13 cellular contexts compared by ENCODE assay signal in the genomic region with DNA sequence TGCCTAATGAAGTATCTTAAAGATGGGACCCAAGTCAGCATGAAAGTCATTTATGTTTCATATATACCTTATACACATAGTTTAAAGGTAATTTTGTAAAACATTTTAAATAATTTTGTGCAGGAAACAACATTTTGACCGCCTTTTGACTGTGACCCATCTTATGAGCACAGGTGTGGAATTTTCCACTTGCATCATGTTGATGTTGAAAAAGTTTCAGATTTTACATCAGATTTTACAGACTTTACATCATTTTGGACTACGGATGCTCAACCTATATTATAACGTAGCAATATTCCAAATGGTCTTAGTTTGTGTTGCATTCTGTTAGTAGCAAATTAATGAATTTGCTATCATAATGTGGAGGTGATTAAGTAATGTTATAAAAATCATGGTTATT. TPM values are rescaled to one million over a fixed set of nuclear protein-coding genes. Genes with fewer than 3 reads are reported as not detected.
DNase-seq lines count a peak whose midpoint lies in the region; ATAC-seq and TF ChIP-seq lines count a peak whose summit lies in the region.
"Had no signal": no experiment of that assay in that cellular context is flagged by ENCODE, and none has a peak within 500 bp of the region (broad histone marks: within the 10 kb centered on the region; RNA-seq: fewer than 3 reads in every experiment).

No MANE protein-coding gene starts in this region.

- H3K27ac Mint-ChIP-seq in activated CD4-positive, alpha-beta T cell treated with anti-CD3 and anti-CD28 coated beads for 36 hours = peak overlapping the region; percentile 83
- no peak overlapping the region for H3K27ac Mint-ChIP-seq in activated CD4-positive, alpha-beta T cell treated with anti-CD3 and anti-CD28 coated beads, Interleukin-2, amount 10 ng/mL, durations not matched to agents 7 days and 5 days
- peak overlapping the region; percentile 83 for H3K27ac Mint-ChIP-seq in activated naive CD4-positive, alpha-beta T cell treated with anti-CD3 and anti-CD28 coated beads for 36 hours
- H3K27ac Mint-ChIP-seq in activated naive CD4-positive, alpha-beta T cell treated with anti-CD3 and anti-CD28 coated beads, Interleukin-2, amount 10 ng/mL, durations not matched to agents 7 days and 5 days = no peak overlapping the region
- peak overlapping the region; percentile 33 for H3K27ac Mint-ChIP-seq in activated T-helper 2 cell treated with anti-CD3 and anti-CD28 coated beads, Interferon-gamma antibody, Interleukin-2, Interleukin-4, amounts not matched to agents 10 μg/mL and 5 μg/mL and 100 μg/mL, durations not matched to agents 14 hours and 24 hours and 36 hours
- H3K27ac Mint-ChIP-seq in osteocyte (ENCODE audit: unreplicated experiment) = peak overlapping the region; percentile 29
- H3K27ac Mint-ChIP-seq in activated T-helper 17 cell treated with anti-CD3 and anti-CD28 coated beads, Interleukin-2, amount 50 U/mL, for 72 hours = no peak overlapping the region
- H3K27ac Mint-ChIP-seq: HFFc6 had no signal

- peaks cover 33% of the 10 kb centered on the region for H3K4me1 Mint-ChIP-seq in activated CD4-positive, alpha-beta T cell treated with anti-CD3 and anti-CD28 coated beads for 36 hours
- H3K4me1 Mint-ChIP-seq in activated CD4-positive, alpha-beta T cell treated with anti-CD3 and anti-CD28 coated beads, Interleukin-2, amount 10 ng/mL, durations not matched to agents 7 days and 5 days = peaks cover 26% of the 10 kb centered on the region
- H3K4me1 Mint-ChIP-seq in activated naive CD4-positive, alpha-beta T cell treated with anti-CD3 and anti-CD28 coated beads for 36 hours (ENCODE audit: low read depth) = peaks cover 37% of the 10 kb centered on the region
- H3K4me1 Mint-ChIP-seq in activated naive CD4-positive, alpha-beta T cell treated with anti-CD3 and anti-CD28 coated beads, Interleukin-2, amount 10 ng/mL, durations not matched to agents 7 days and 5 days = peaks cover 21% of the 10 kb centered on the region
- peaks cover 42% of the 10 kb centered on the region for H3K4me1 Mint-ChIP-seq in activated T-helper 2 cell treated with anti-CD3 and anti-CD28 coated beads, Interferon-gamma antibody, Interleukin-2, Interleukin-4, amounts not matched to agents 10 μg/mL and 5 μg/mL and 100 μg/mL, durations not matched to agents 14 hours and 24 hours and 36 hours (ENCODE audit: low read depth)
- H3K4me1 Mint-ChIP-seq in osteocyte (ENCODE audit: unreplicated experiment) = peaks cover 31% of the 10 kb centered on the region
- H3K4me1 Mint-ChIP-seq in activated T-helper 17 cell treated with anti-CD3 and anti-CD28 coated beads, Interleukin-2, amount 50 U/mL, for 72 hours = peaks cover 18% of the 10 kb centered on the region

- H3K27me3 Mint-ChIP-seq in activated CD4-positive, alpha-beta T cell treated with anti-CD3 and anti-CD28 coated beads for 36 hours = no peaks in the 10 kb centered on the region
- no peaks in the 10 kb centered on the region for H3K27me3 Mint-ChIP-seq in activated CD4-positive, alpha-beta T cell treated with anti-CD3 and anti-CD28 coated beads, Interleukin-2, amount 10 ng/mL, durations not matched to agents 7 days and 5 days
- H3K27me3 Mint-ChIP-seq in activated naive CD4-positive, alpha-beta T cell treated with anti-CD3 and anti-CD28 coated beads for 36 hours (ENCODE audit: low read depth) = no peaks in the 10 kb centered on the region
- H3K27me3 Mint-ChIP-seq in activated naive CD4-positive, alpha-beta T cell treated with anti-CD3 and anti-CD28 coated beads, Interleukin-2, amount 10 ng/mL, durations not matched to agents 7 days and 5 days = no peaks in the 10 kb centered on the region
- no peaks in the 10 kb centered on the region for H3K27me3 Mint-ChIP-seq in activated T-helper 2 cell treated with anti-CD3 and anti-CD28 coated beads, Interferon-gamma antibody, Interleukin-2, Interleukin-4, amounts not matched to agents 10 μg/mL and 5 μg/mL and 100 μg/mL, durations not matched to agents 14 hours and 24 hours and 36 hours (ENCODE audit: low read depth)
- H3K27me3 Mint-ChIP-seq in osteocyte (ENCODE audit: unreplicated experiment) = no peaks in the 10 kb centered on the region
- H3K27me3 Mint-ChIP-seq in activated T-helper 17 cell treated with anti-CD3 and anti-CD28 coated beads, Interleukin-2, amount 50 U/mL, for 72 hours = no peaks in the 10 kb centered on the region

- TF ChIP-seq CTCF in osteocyte (IDR thresholded peaks at IDR 0.05) = no peak

- intact Hi-C loops in activated CD4-positive, alpha-beta T cell treated with anti-CD3 and anti-CD28 coated beads for 36 hours (cut with DNase I, micrococcal nuclease) = no loop called here
- intact Hi-C loops in activated naive CD4-positive, alpha-beta T cell treated with anti-CD3 and anti-CD28 coated beads for 36 hours (cut with micrococcal nuclease) = no loop called here
- intact Hi-C loops in activated T-helper 2 cell treated with anti-CD3 and anti-CD28 coated beads, Interferon-gamma antibody, Interleukin-2, Interleukin-4, amounts not matched to agents 10 μg/mL and 5 μg/mL and 100 μg/mL, durations not matched to agents 14 hours and 24 hours and 36 hours (cut with micrococcal nuclease) = no loop called here

- H3K4me3 Mint-ChIP-seq in activated CD4-positive, alpha-beta T cell treated with anti-CD3 and anti-CD28 coated beads for 36 hours = no peak overlapping the region
- no peak overlapping the region for H3K4me3 Mint-ChIP-seq in activated CD4-positive, alpha-beta T cell treated with anti-CD3 and anti-CD28 coated beads, Interleukin-2, amount 10 ng/mL, durations not matched to agents 7 days and 5 days
- no peak overlapping the region for H3K4me3 Mint-ChIP-seq in activated naive CD4-positive, alpha-beta T cell treated with anti-CD3 and anti-CD28 coated beads for 36 hours
- H3K4me3 Mint-ChIP-seq in activated naive CD4-positive, alpha-beta T cell treated with anti-CD3 and anti-CD28 coated beads, Interleukin-2, amount 10 ng/mL, durations not matched to agents 7 days and 5 days = no peak overlapping the region
- H3K4me3 Mint-ChIP-seq in activated T-helper 2 cell treated with anti-CD3 and anti-CD28 coated beads, Interferon-gamma antibody, Interleukin-2, Interleukin-4, amounts not matched to agents 10 μg/mL and 5 μg/mL and 100 μg/mL, durations not matched to agents 14 hours and 24 hours and 36 hours (ENCODE audit: low read depth) = no peak overlapping the region
- no peak overlapping the region for H3K4me3 Mint-ChIP-seq in osteocyte (ENCODE audit: unreplicated experiment)
- H3K4me3 Mint-ChIP-seq in activated T-helper 17 cell treated with anti-CD3 and anti-CD28 coated beads, Interleukin-2, amount 50 U/mL, for 72 hours = no peak overlapping the region
- H3K4me3 Mint-ChIP-seq: HFFc6 had no signal

- H3K36me3 Mint-ChIP-seq in activated CD4-positive, alpha-beta T cell treated with anti-CD3 and anti-CD28 coated beads for 36 hours (ENCODE audit: low read depth) = peaks cover 53% of the 10 kb centered on the region
- peaks cover 46% of the 10 kb centered on the region for H3K36me3 Mint-ChIP-seq in activated CD4-positive, alpha-beta T cell treated with anti-CD3 and anti-CD28 coated beads, Interleukin-2, amount 10 ng/mL, durations not matched to agents 7 days and 5 days (ENCODE audit: low read depth)
- peaks cover 34% of the 10 kb centered on the region for H3K36me3 Mint-ChIP-seq in activated naive CD4-positive, alpha-beta T cell treated with anti-CD3 and anti-CD28 coated beads for 36 hours (ENCODE audit: low read depth)
- H3K36me3 Mint-ChIP-seq in activated naive CD4-positive, alpha-beta T cell treated with anti-CD3 and anti-CD28 coated beads, Interleukin-2, amount 10 ng/mL, durations not matched to agents 7 days and 5 days = peaks cover 47% of the 10 kb centered on the region
- peaks cover 80% of the 10 kb centered on the region for H3K36me3 Mint-ChIP-seq in activated T-helper 2 cell treated with anti-CD3 and anti-CD28 coated beads, Interferon-gamma antibody, Interleukin-2, Interleukin-4, amounts not matched to agents 10 μg/mL and 5 μg/mL and 100 μg/mL, durations not matched to agents 14 hours and 24 hours and 36 hours (ENCODE audit: low read depth)
- peaks cover 14% of the 10 kb centered on the region for H3K36me3 Mint-ChIP-seq in osteocyte (ENCODE audit: unreplicated experiment)
- H3K36me3 Mint-ChIP-seq in activated T-helper 17 cell treated with anti-CD3 and anti-CD28 coated beads, Interleukin-2, amount 50 U/mL, for 72 hours (ENCODE audit: low read depth) = peaks cover 99% of the 10 kb centered on the region

- no peaks in the 10 kb centered on the region for H3K9me3 Mint-ChIP-seq in activated CD4-positive, alpha-beta T cell treated with anti-CD3 and anti-CD28 coated beads for 36 hours (ENCODE audit: low read depth)
- no peaks in the 10 kb centered on the region for H3K9me3 Mint-ChIP-seq in activated CD4-positive, alpha-beta T cell treated with anti-CD3 and anti-CD28 coated beads, Interleukin-2, amount 10 ng/mL, durations not matched to agents 7 days and 5 days
- no peaks in the 10 kb centered on the region for H3K9me3 Mint-ChIP-seq in activated naive CD4-positive, alpha-beta T cell treated with anti-CD3 and anti-CD28 coated beads for 36 hours
- no peaks in the 10 kb centered on the region for H3K9me3 Mint-ChIP-seq in activated naive CD4-positive, alpha-beta T cell treated with anti-CD3 and anti-CD28 coated beads, Interleukin-2, amount 10 ng/mL, durations not matched to agents 7 days and 5 days
- H3K9me3 Mint-ChIP-seq in activated T-helper 2 cell treated with anti-CD3 and anti-CD28 coated beads, Interferon-gamma antibody, Interleukin-2, Interleukin-4, amounts not matched to agents 10 μg/mL and 5 μg/mL and 100 μg/mL, durations not matched to agents 14 hours and 24 hours and 36 hours = no peaks in the 10 kb centered on the region
- no peaks in the 10 kb centered on the region for H3K9me3 Mint-ChIP-seq in osteocyte (ENCODE audit: unreplicated experiment)
- no peaks in the 10 kb centered on the region for H3K9me3 Mint-ChIP-seq in activated T-helper 17 cell treated with anti-CD3 and anti-CD28 coated beads, Interleukin-2, amount 50 U/mL, for 72 hours
- H3K9me3 Mint-ChIP-seq: HFFc6 had no signal

- POLR2A ChIA-PET in activated CD4-positive, alpha-beta T cell treated with anti-CD3 and anti-CD28 coated beads for 36 hours (lab: Charles Lee) = no interaction called here
- POLR2A ChIA-PET in activated CD4-positive, alpha-beta T cell treated with anti-CD3 and anti-CD28 coated beads, Interleukin-2, amount 10 ng/mL, durations not matched to agents 7 days and 5 days (lab: Charles Lee) = no interaction called here

- no peak for DNase-seq in activated CD4-positive, alpha-beta T cell treated with anti-CD3 and anti-CD28 coated beads for 36 hours
- no peak for DNase-seq in activated CD4-positive, alpha-beta T cell treated with anti-CD3 and anti-CD28 coated beads, Interleukin-2, amount 10 ng/mL, durations not matched to agents 7 days and 5 days
- DNase-seq in activated naive CD4-positive, alpha-beta T cell treated with anti-CD3 and anti-CD28 coated beads for 36 hours = no peak
- no peak for DNase-seq in activated naive CD4-positive, alpha-beta T cell treated with anti-CD3 and anti-CD28 coated beads, Interleukin-2, amount 10 ng/mL, durations not matched to agents 7 days and 5 days
- no peak for DNase-seq in activated T-helper 2 cell treated with anti-CD3 and anti-CD28 coated beads, Interferon-gamma antibody, Interleukin-2, Interleukin-4, amounts not matched to agents 10 μg/mL and 5 μg/mL and 100 μg/mL, durations not matched to agents 14 hours and 24 hours and 36 hours (ENCODE audit: low spot score)
- DNase-seq in osteocyte (ENCODE audit: extremely low spot score, unreplicated experiment) = no peak
- DNase-seq in NCI-H2107 treated with DMSO at 0.1 percent for 48 hours (lab: John Stamatoyannopoulos, UW; ENCODE audit: unreplicated experiment) = no peak
- DNase-seq: AML-193, DMS53, GF-D8, HCEC 1CT, HFFc6 had no signal

- CTCF ChIA-PET in activated CD4-positive, alpha-beta T cell treated with anti-CD3 and anti-CD28 coated beads for 36 hours (lab: Charles Lee) = no interaction called here
- CTCF ChIA-PET in activated CD4-positive, alpha-beta T cell treated with anti-CD3 and anti-CD28 coated beads, Interleukin-2, amount 10 ng/mL, durations not matched to agents 7 days and 5 days (lab: Charles Lee) = interaction anchor here (0.9 to 1.7 kb wide), 3 partner anchors 10 to 29 kb away, joined by 3 to 10 read pairs (median 7); no protein-coding TSS in a partner anchor
- CTCF ChIA-PET in activated naive CD4-positive, alpha-beta T cell treated with anti-CD3 and anti-CD28 coated beads for 36 hours (lab: Charles Lee) = no interaction called here
- CTCF ChIA-PET in activated naive CD4-positive, alpha-beta T cell treated with anti-CD3 and anti-CD28 coated beads, Interleukin-2, amount 10 ng/mL, durations not matched to agents 7 days and 5 days (lab: Charles Lee) = interaction anchor here (1.1 kb wide), 1 partner anchor 91 kb away, joined by 4 read pairs; no protein-coding TSS in a partner anchor

- no peak for ATAC-seq in activated CD4-positive, alpha-beta T cell treated with anti-CD3 and anti-CD28 coated beads for 36 hours
- ATAC-seq in activated T-helper 17 cell treated with anti-CD3 and anti-CD28 coated beads, Interleukin-2, amount 50 U/mL, for 72 hours (replicated peaks) = no peak

RNA-seq across cellular contexts. Expression of gene FAM120AOS, which starts 21.7 kb away (rescaled TPM):
- total RNA-seq in activated CD4-positive, alpha-beta T cell treated with anti-CD3 and anti-CD28 coated beads for 36 hours = 10 to 100 TPM; 38.7 to 43.1 TPM
- total RNA-seq in activated CD4-positive, alpha-beta T cell treated with anti-CD3 and anti-CD28 coated beads, Interleukin-2, amount 10 ng/mL, durations not matched to agents 7 days and 5 days = 10 to 100 TPM; 34.9 to 35.4 TPM
- total RNA-seq in activated naive CD4-positive, alpha-beta T cell treated with anti-CD3 and anti-CD28 coated beads for 36 hours = 10 to 100 TPM; 25.5 to 26.0 TPM
- total RNA-seq in activated T-helper 2 cell treated with anti-CD3 and anti-CD28 coated beads, Interferon-gamma antibody, Interleukin-2, Interleukin-4, amounts not matched to agents 10 μg/mL and 5 μg/mL and 100 μg/mL, durations not matched to agents 14 hours and 24 hours and 36 hours = 40.9 and 41.1 TPM in 2 replicates
- 33.9 and 36.4 TPM in 2 replicates for total RNA-seq in osteocyte
- 10 to 100 TPM; 30.2 to 40.8 TPM for total RNA-seq in activated T-helper 17 cell treated with anti-CD3 and anti-CD28 coated beads, Interleukin-2, amount 50 U/mL, for 72 hours

RNA-seq across cellular contexts. Expression of gene FAM120A, which starts 23.6 kb away (rescaled TPM):
- 100 to 1,000 TPM; 115 to 154 TPM for total RNA-seq in activated CD4-positive, alpha-beta T cell treated with anti-CD3 and anti-CD28 coated beads for 36 hours
- total RNA-seq in activated CD4-positive, alpha-beta T cell treated with anti-CD3 and anti-CD28 coated beads, Interleukin-2, amount 10 ng/mL, durations not matched to agents 7 days and 5 days = 100 to 1,000 TPM; 118 to 135 TPM
- 100 to 1,000 TPM; 112 to 116 TPM for total RNA-seq in activated naive CD4-positive, alpha-beta T cell treated with anti-CD3 and anti-CD28 coated beads for 36 hours
- 163 and 166 TPM in 2 replicates for total RNA-seq in activated T-helper 2 cell treated with anti-CD3 and anti-CD28 coated beads, Interferon-gamma antibody, Interleukin-2, Interleukin-4, amounts not matched to agents 10 μg/mL and 5 μg/mL and 100 μg/mL, durations not matched to agents 14 hours and 24 hours and 36 hours
- total RNA-seq in osteocyte = 93.1 and 95.9 TPM in 2 replicates
- total RNA-seq in activated T-helper 17 cell treated with anti-CD3 and anti-CD28 coated beads, Interleukin-2, amount 50 U/mL, for 72 hours = 100 to 1,000 TPM in 1 of 2 donors, 10 to 100 TPM in 1; 87.1 to 151 TPM

Comparison
In these comparisons a context has a peak if more than half of its experiments do, and no peak if none do; other contexts are left out.
1. H3K27ac Mint-ChIP-seq: peak in activated CD4-positive, alpha-beta T cell treated with anti-CD3 and anti-CD28 coated beads for 36 hours (single experiment), activated naive CD4-positive, alpha-beta T cell treated with anti-CD3 and anti-CD28 coated beads for 36 hours (single experiment), activated T-helper 2 cell treated with anti-CD3 and anti-CD28 coated beads, Interferon-gamma antibody, Interleukin-2, Interleukin-4, amounts not matched to agents 10 μg/mL and 5 μg/mL and 100 μg/mL, durations not matched to agents 14 hours and 24 hours and 36 hours (single experiment) and osteocyte (single experiment); none in activated CD4-positive, alpha-beta T cell treated with anti-CD3 and anti-CD28 coated beads, Interleukin-2, amount 10 ng/mL, durations not matched to agents 7 days and 5 days (single experiment), activated naive CD4-positive, alpha-beta T cell treated with anti-CD3 and anti-CD28 coated beads, Interleukin-2, amount 10 ng/mL, durations not matched to agents 7 days and 5 days (single experiment) and activated T-helper 17 cell treated with anti-CD3 and anti-CD28 coated beads, Interleukin-2, amount 50 U/mL, for 72 hours (single experiment).
2. CTCF ChIA-PET loops: an anchor here in activated CD4-positive, alpha-beta T cell treated with anti-CD3 and anti-CD28 coated beads, Interleukin-2, amount 10 ng/mL, durations not matched to agents 7 days and 5 days (0.9 to 1.7 kb wide) and activated naive CD4-positive, alpha-beta T cell treated with anti-CD3 and anti-CD28 coated beads, Interleukin-2, amount 10 ng/mL, durations not matched to agents 7 days and 5 days (1.1 kb wide); none called in activated CD4-positive, alpha-beta T cell treated with anti-CD3 and anti-CD28 coated beads for 36 hours and activated naive CD4-positive, alpha-beta T cell treated with anti-CD3 and anti-CD28 coated beads for 36 hours.